Comparison of ENCODE assay signal across 12 cellular contexts in the genomic region with DNA sequence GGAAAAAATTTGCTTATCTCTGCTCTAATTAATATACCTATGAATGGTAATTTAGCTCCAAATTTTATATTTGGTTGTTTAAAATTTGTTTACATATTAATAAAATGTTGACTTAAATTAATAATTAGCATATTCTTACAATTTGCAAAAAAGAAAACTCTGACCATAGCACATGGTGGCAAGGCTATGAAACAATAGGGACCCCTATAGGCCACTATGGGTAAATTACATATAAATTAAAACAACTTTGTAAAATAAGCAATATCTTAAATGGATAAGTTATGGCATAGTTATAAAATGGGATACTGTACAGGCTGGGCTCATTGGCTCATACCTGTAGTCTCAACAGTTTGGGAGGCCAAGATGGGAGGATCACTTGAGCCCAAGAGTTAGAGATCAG.
DNase-seq lines count a peak whose midpoint lies in the region; ATAC-seq and TF ChIP-seq lines count a peak whose summit lies in the region.
"Had no signal": no experiment of that assay in that cellular context is flagged by ENCODE, and none has a peak within 500 bp of the region (broad histone marks: within the 10 kb centered on the region; RNA-seq: fewer than 3 reads in every experiment).

No MANE protein-coding gene starts in this region.

- H3K27me3 ChIP-seq in neural progenitor cell: no peaks in the 10 kb centered on the region

- no peak overlapping the region for H3K9ac ChIP-seq in neural progenitor cell

- no peak overlapping the region for H2AFZ ChIP-seq in neural progenitor cell (replicated peaks)

- no peaks in the 10 kb centered on the region for H3K79me2 ChIP-seq in neural progenitor cell (ENCODE audit: low read depth)

- DNase-seq in GM12865 (ENCODE audit: low read depth): no peak
- DNase-seq in NAMALWA (ENCODE audit: low spot score): peak; percentile 4
- DNase-seq in cardiac fibroblast (ENCODE audit: low read depth in 2 of 2): peak; percentile 41 to 44
- peak; percentile 6 for DNase-seq in neural progenitor cell (ENCODE audit: low spot score)
- no peak for DNase-seq in activated CD4-positive, CD25-positive, alpha-beta regulatory T cell (lab: John Stamatoyannopoulos, UW)
- no peak for DNase-seq in NCI-H1930 (lab: John Stamatoyannopoulos, UW)
- DNase-seq: activated CD4-positive, alpha-beta T cell treated with anti-CD3 and anti-CD28 coated beads, Interleukin-2, amount 50 U/mL, for 4 hours; aorta; head of caudate nucleus; Right ventricle myocardium superior; stimulated activated CD4-positive, alpha-beta T cell treated with anti-CD3 and anti-CD28 coated beads, Interleukin-1b, Interleukin-23, amount 100 ng/mL, for 48 hours had no signal

- TF ChIP-seq CTCF in GM12865 (IDR thresholded peaks at IDR 0.05; ENCODE audit: insufficient read depth, low read depth, low read length, missing control alignments): peak; percentile 9
- peak; percentile 67 for TF ChIP-seq CTCF in cardiac fibroblast (IDR thresholded peaks at IDR 0.05; ENCODE audit: low read depth, low read length)
- peak; percentile 62 for TF ChIP-seq CTCF in neural progenitor cell (IDR thresholded peaks at IDR 0.05)

- peaks cover 8% of the 10 kb centered on the region for H3F3A ChIP-seq in neural progenitor cell (ENCODE audit: low read depth)

- no peaks in the 10 kb centered on the region for H3K36me3 Mint-ChIP-seq in neural progenitor cell

- no peak overlapping the region for H3K4me3 Mint-ChIP-seq in neural progenitor cell

- no peaks in the 10 kb centered on the region for H3K27me3 Mint-ChIP-seq in neural progenitor cell (ENCODE audit: insufficient read depth, low read depth)

- peaks cover 7% of the 10 kb centered on the region for H3K4me1 Mint-ChIP-seq in neural progenitor cell

- no peak overlapping the region for H3K27ac Mint-ChIP-seq in neural progenitor cell

- no peaks in the 10 kb centered on the region for H3K9me3 Mint-ChIP-seq in neural progenitor cell

- H3K4me2 ChIP-seq in neural progenitor cell: no peak overlapping the region

- H3K4me1 ChIP-seq in neural progenitor cell: peaks cover 7% of the 10 kb centered on the region

- no peak overlapping the region for H3K4me3 ChIP-seq in GM12865 (ENCODE audit: low read depth, low read length)
- H3K4me3 ChIP-seq in cardiac fibroblast (replicated peaks in 1 of 2; ENCODE audit: low read depth in 2 of 2, low read length in 2 of 2): no peak overlapping the region
- no peak overlapping the region for H3K4me3 ChIP-seq in neural progenitor cell

- no peak overlapping the region for H3K27ac ChIP-seq in neural progenitor cell

- no peak for ATAC-seq in GM21515 (IDR thresholded peaks at IDR 0.05; ENCODE audit: unreplicated experiment)

- H4K20me1 ChIP-seq in neural progenitor cell (ENCODE audit: low read depth): no peaks in the 10 kb centered on the region

- H3K9me3 ChIP-seq in neural progenitor cell (ENCODE audit: low read depth): no peaks in the 10 kb centered on the region

- H3K36me3 ChIP-seq in neural progenitor cell: no peaks in the 10 kb centered on the region

Comparison
In these comparisons a context has a peak if more than half of its experiments do, and no peak if none do; other contexts are left out.
1. DNase-seq: peak in NAMALWA (single experiment), cardiac fibroblast (2 of 2) and neural progenitor cell (single experiment); none in GM12865 (single experiment), activated CD4-positive, CD25-positive, alpha-beta regulatory T cell (0 of 4) and NCI-H1930 (0 of 2).
2. CTCF ChIP-seq: peak in every context shown above with its lines; median percentile 67 in cardiac fibroblast; 62 in neural progenitor cell; 9 in GM12865.